ENCODE assay signal across 9 cellular contexts in the genomic region with DNA sequence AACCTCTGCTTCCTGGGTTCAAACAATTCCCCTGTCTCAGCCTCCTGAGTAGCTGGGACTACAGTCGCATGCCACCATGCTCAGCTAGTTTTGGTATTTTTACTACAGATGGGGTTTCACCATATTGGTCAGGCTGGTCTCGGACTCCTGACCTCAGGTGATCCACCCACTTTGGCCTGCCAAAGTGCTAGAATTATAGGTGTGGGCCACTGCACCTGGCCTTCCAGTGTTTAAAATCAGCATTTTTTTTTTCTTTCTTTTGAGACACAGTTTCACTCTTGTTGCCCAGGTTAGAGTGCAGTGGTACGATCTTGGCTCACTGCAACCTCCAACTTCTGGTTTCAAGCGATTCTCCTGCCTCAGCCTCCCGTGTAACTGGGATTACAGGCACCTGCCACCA. TPM values are rescaled to one million over a fixed set of nuclear protein-coding genes. Genes with fewer than 3 reads are reported as not detected.
"Had no signal": no experiment of that assay in that cellular context is flagged by ENCODE, and none has a peak within 500 bp of the region (broad histone marks: within the 10 kb centered on the region; RNA-seq: fewer than 3 reads in every experiment).

No MANE protein-coding gene starts in this region.

RNA-seq across cellular contexts. Expression of a gene that starts 5.3 kb away (rescaled TPM):
- total RNA-seq: activated CD4-positive, alpha-beta T cell treated with anti-CD3 and anti-CD28 coated beads for 36 hours; activated CD4-positive, alpha-beta T cell treated with anti-CD3 and anti-CD28 coated beads, Interleukin-2, amount 10 ng/mL, durations not matched to agents 7 days and 5 days; activated CD8-positive, alpha-beta T cell treated with anti-CD3 and anti-CD28 coated beads, Interleukin-2, amount 10 ng/mL, durations not matched to agents 7 days and 5 days; activated naive CD8-positive, alpha-beta T cell treated with anti-CD3 and anti-CD28 coated beads, Interleukin-2, amount 10 ng/mL, durations not matched to agents 7 days and 5 days; activated T-helper 2 cell treated with anti-CD3 and anti-CD28 coated beads, Interferon-gamma antibody, Interleukin-2, Interleukin-4, amounts not matched to agents 10 μg/mL and 5 μg/mL and 100 μg/mL, durations not matched to agents 14 hours and 24 hours and 36 hours; ascending aorta; cardiac muscle cell; chondrocyte; SJCRH30 had no signal
